In the genomic region with DNA sequence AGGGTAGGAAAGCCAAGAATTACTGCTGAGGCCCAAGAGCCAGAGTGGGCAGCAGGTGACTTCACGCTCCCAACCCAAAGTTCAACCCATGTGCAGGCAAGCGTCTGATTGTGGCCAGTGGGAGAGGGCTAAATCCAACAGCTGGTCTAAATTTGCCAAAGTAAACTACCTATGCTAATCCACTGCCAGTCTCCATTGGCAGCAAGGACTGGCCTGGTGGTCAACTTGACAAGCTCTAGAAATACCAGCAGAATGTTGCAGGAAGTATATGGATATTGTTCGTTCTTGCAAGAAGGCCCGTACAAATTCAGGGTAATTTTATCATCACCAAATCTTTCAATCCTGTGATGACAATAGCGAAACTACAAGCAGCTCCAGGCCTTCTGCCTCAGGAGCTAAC, we compare ENCODE assay signal across 9 cellular contexts. TPM values are rescaled to one million over a fixed set of nuclear protein-coding genes. Genes with fewer than 3 reads are reported as not detected.
A peak's percentile ranks its signal among the peaks of the same experiment; 100 is the strongest.
DNase-seq lines count a peak whose midpoint lies in the region; ATAC-seq and TF ChIP-seq lines count a peak whose summit lies in the region.
"Had no signal": no experiment of that assay in that cellular context is flagged by ENCODE, and none has a peak within 500 bp of the region (broad histone marks: within the 10 kb centered on the region; RNA-seq: fewer than 3 reads in every experiment).

No MANE protein-coding gene starts in this region.

- no peak overlapping the region for H2AFZ ChIP-seq in neural progenitor cell (replicated peaks)

- H3K27me3 Mint-ChIP-seq in CD4-positive, CD25-positive, alpha-beta regulatory T cell = peaks cover 4% of the 10 kb centered on the region
- H3K27me3 Mint-ChIP-seq in effector memory CD8-positive, alpha-beta T cell = no peaks in the 10 kb centered on the region
- H3K27me3 Mint-ChIP-seq in neural progenitor cell (ENCODE audit: insufficient read depth, low read depth) = peaks cover 12% of the 10 kb centered on the region

- no peak overlapping the region for H3K9ac ChIP-seq in neural progenitor cell

- peak overlapping the region; percentile 82 for H3K27ac ChIP-seq in CD4-positive, CD25-positive, alpha-beta regulatory T cell (ENCODE audit: insufficient read depth, low read length, poor library complexity, severe bottlenecking)
- H3K27ac ChIP-seq in neural progenitor cell = no peak overlapping the region
- H3K27ac ChIP-seq: cardiac muscle cell had no signal

- no peaks in the 10 kb centered on the region for H3K79me2 ChIP-seq in neural progenitor cell (ENCODE audit: low read depth)

- peaks cover 8% of the 10 kb centered on the region for H4K20me1 ChIP-seq in neural progenitor cell (ENCODE audit: low read depth)

- no peaks in the 10 kb centered on the region for H3K9me3 ChIP-seq in CD4-positive, CD25-positive, alpha-beta regulatory T cell (ENCODE audit: control insufficient read depth in 2 of 2, low read length in 2 of 2)
- no peaks in the 10 kb centered on the region for H3K9me3 ChIP-seq in neural progenitor cell (ENCODE audit: low read depth)

- no peak for TF ChIP-seq CTCF in neural progenitor cell (IDR thresholded peaks at IDR 0.05)

- H3K4me1 Mint-ChIP-seq in CD4-positive, CD25-positive, alpha-beta regulatory T cell = peaks cover 0 to 66% (median 45%) of the 10 kb centered on the region in 4 donors
- peaks cover 52 to 59% of the 10 kb centered on the region in 2 donors for H3K4me1 Mint-ChIP-seq in effector memory CD8-positive, alpha-beta T cell (ENCODE audit: low read depth in 2 of 2)
- peaks cover 17% of the 10 kb centered on the region for H3K4me1 Mint-ChIP-seq in neural progenitor cell

- H3K4me3 Mint-ChIP-seq in CD4-positive, CD25-positive, alpha-beta regulatory T cell = peak overlapping the region; percentile 98 to 100 (median 98)
- H3K4me3 Mint-ChIP-seq in effector memory CD8-positive, alpha-beta T cell = peak overlapping the region; percentile 91 to 93
- peak overlapping the region; percentile 87 for H3K4me3 Mint-ChIP-seq in neural progenitor cell

- peaks cover 68% of the 10 kb centered on the region for H3K4me1 ChIP-seq in CD4-positive, CD25-positive, alpha-beta regulatory T cell (ENCODE audit: control insufficient read depth, insufficient read depth, low read length, poor library complexity, severe bottlenecking)
- peaks cover 10% of the 10 kb centered on the region for H3K4me1 ChIP-seq in neural progenitor cell

- H3F3A ChIP-seq in neural progenitor cell (ENCODE audit: low read depth) = peaks cover 26% of the 10 kb centered on the region

- no peaks in the 10 kb centered on the region for H3K27me3 ChIP-seq in CD4-positive, CD25-positive, alpha-beta regulatory T cell (ENCODE audit: control insufficient read depth, insufficient read depth, low read length)
- peaks cover 52% of the 10 kb centered on the region for H3K27me3 ChIP-seq in neural progenitor cell
- H3K27me3 ChIP-seq: cardiac muscle cell had no signal

- peak overlapping the region; percentile 95 for H3K4me3 ChIP-seq in CD4-positive, CD25-positive, alpha-beta regulatory T cell (ENCODE audit: low read depth, low read length)
- no peak overlapping the region for H3K4me3 ChIP-seq in neural progenitor cell

- no peak for DNase-seq in CD4-positive, CD25-positive, alpha-beta regulatory T cell
- DNase-seq in NCI-H526 (lab: John Stamatoyannopoulos, UW) (peak; percentile 75 to 82), neural progenitor cell (ENCODE audit: low spot score) (no peak), DMS79 treated with DMSO at 0.1 percent for 48 hours (lab: John Stamatoyannopoulos, UW) (no peak), GDM1 (lab: John Stamatoyannopoulos, UW) (no peak), NCI-H524 treated with DMSO at 0.1 percent for 48 hours (lab: John Stamatoyannopoulos, UW) (no peak), A172 (ENCODE audit: low spot score) (no peak)
- DNase-seq in effector memory CD8-positive, alpha-beta T cell = no peak

- H3K36me3 ChIP-seq in CD4-positive, CD25-positive, alpha-beta regulatory T cell (ENCODE audit: control insufficient read depth, insufficient read depth, low read length) = peaks cover 35% of the 10 kb centered on the region
- H3K36me3 ChIP-seq in neural progenitor cell = no peaks in the 10 kb centered on the region
- H3K36me3 ChIP-seq: cardiac muscle cell had no signal

- peak overlapping the region; percentile 98 for H3K4me2 ChIP-seq in neural progenitor cell

- peaks cover 23% of the 10 kb centered on the region for H3K36me3 Mint-ChIP-seq in CD4-positive, CD25-positive, alpha-beta regulatory T cell
- H3K36me3 Mint-ChIP-seq in effector memory CD8-positive, alpha-beta T cell (ENCODE audit: insufficient read depth) = peaks cover 27% of the 10 kb centered on the region
- no peaks in the 10 kb centered on the region for H3K36me3 Mint-ChIP-seq in neural progenitor cell

- no peak for ATAC-seq in CD4-positive, CD25-positive, alpha-beta regulatory T cell (ENCODE audit: low read depth in 2 of 2)
- no peak for ATAC-seq in effector memory CD8-positive, alpha-beta T cell (replicated peaks)

- H3K27ac Mint-ChIP-seq in CD4-positive, CD25-positive, alpha-beta regulatory T cell = peak overlapping the region; percentile 93 to 95 (median 93)
- H3K27ac Mint-ChIP-seq in effector memory CD8-positive, alpha-beta T cell = peak overlapping the region; percentile 67 to 91
- H3K27ac Mint-ChIP-seq in neural progenitor cell = no peak overlapping the region

- peaks cover 0 to 2% (median 0%) of the 10 kb centered on the region in 7 donors for H3K9me3 Mint-ChIP-seq in CD4-positive, CD25-positive, alpha-beta regulatory T cell
- no peaks in the 10 kb centered on the region for H3K9me3 Mint-ChIP-seq in effector memory CD8-positive, alpha-beta T cell
- H3K9me3 Mint-ChIP-seq in neural progenitor cell = no peaks in the 10 kb centered on the region

RNA-seq across cellular contexts. Expression of a gene that starts 1.5 kb away (rescaled TPM):
- 454 TPM for total RNA-seq in CD4-positive, CD25-positive, alpha-beta regulatory T cell
- polyA plus RNA-seq in CD4-positive, CD25-positive, alpha-beta regulatory T cell = 10 to 100 TPM; 66.9 to 72.2 (median 69.3) TPM
- 5.1 and 12.3 TPM in 2 replicates for total RNA-seq in neural progenitor cell (ENCODE audit: low replicate concordance)
- 7.8 and 8.2 TPM in 2 replicates for total RNA-seq in A172 (2014; rRNA removed; shearing (Covaris generic))

RNA-seq across cellular contexts. Expression of a gene that starts 8.3 kb away (rescaled TPM):
- 0.39 TPM for total RNA-seq in CD4-positive, CD25-positive, alpha-beta regulatory T cell
- polyA plus RNA-seq in CD4-positive, CD25-positive, alpha-beta regulatory T cell = under 1 TPM in 2 of 4 donors, not detected in 2; 0.13 to 0.17 TPM
- total RNA-seq in neural progenitor cell (ENCODE audit: low replicate concordance) = not detected in 2 replicates
- total RNA-seq in A172 (2014; rRNA removed; shearing (Covaris generic)) = not detected in 2 replicates
- polyA plus RNA-seq: cardiac muscle cell had no signal

RNA-seq across cellular contexts. Expression of a gene that starts 43.4 kb away (rescaled TPM):
- total RNA-seq in CD4-positive, CD25-positive, alpha-beta regulatory T cell = 51.6 TPM
- 10 to 100 TPM; 56.7 to 74.6 (median 67.7) TPM for polyA plus RNA-seq in CD4-positive, CD25-positive, alpha-beta regulatory T cell
- 23.8 and 54.7 TPM in 2 replicates for total RNA-seq in neural progenitor cell (ENCODE audit: low replicate concordance)
- 73.2 and 73.8 TPM in 2 replicates for total RNA-seq in A172 (2014; rRNA removed; shearing (Covaris generic))

Comparison
In these comparisons a context has a peak if more than half of its experiments do, and no peak if none do; other contexts are left out.
1. DNase-seq: peak in NCI-H526 (2 of 2); none in CD4-positive, CD25-positive, alpha-beta regulatory T cell (0 of 3), effector memory CD8-positive, alpha-beta T cell (0 of 3), neural progenitor cell (single experiment), DMS79 treated with DMSO at 0.1 percent for 48 hours (single experiment), GDM1 (single experiment), NCI-H524 treated with DMSO at 0.1 percent for 48 hours (single experiment) and A172 (single experiment).
2. RNA of a gene that starts 1.5 kb away (total RNA-seq): 454 TPM in CD4-positive, CD25-positive, alpha-beta regulatory T cell (single experiment); 7.8 to 8.2 TPM in A172 and 5.1 to 12.3 TPM in neural progenitor cell; every median in the first group is over 10 times any median in the second.
3. Peak in every context shown above with its lines, with median percentiles within 50 percentile points of each other: H3K4me3 Mint-ChIP-seq.